In the genomic region with DNA sequence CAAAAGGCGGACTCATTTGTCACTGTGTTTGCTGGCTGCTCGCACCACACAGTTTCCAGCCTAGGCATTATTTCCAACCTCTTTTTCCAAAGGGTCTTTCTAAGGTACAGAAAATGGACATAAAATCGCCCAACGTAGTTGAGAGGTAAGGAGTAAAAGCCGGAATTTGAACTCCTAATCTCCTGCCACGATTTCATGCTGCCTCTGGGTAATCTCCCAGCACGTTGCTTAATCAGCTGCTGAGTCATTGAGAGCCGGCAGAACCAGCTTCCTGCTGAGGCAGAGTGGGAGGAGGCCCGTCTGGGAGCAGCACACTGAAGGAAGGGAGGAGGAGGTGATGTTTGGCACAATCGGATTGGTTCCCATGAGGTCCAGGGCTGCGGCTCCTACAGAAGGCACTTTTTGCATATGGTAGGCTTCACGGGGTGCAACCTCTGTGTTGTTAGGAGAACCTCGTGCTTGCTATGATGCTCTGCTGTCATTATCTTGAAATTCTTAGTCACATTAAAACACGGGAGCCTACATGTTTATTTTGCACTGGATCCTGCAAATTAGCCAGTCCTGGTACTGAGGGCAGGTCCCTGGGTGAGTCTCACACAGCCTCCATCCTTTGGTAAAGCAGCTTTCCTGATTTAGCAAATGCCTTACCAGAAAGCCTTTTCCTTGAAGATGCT, we compare ENCODE assay signal across 9 cellular contexts.
DNase-seq lines count a peak whose midpoint lies in the region; ATAC-seq, FAIRE-seq and TF ChIP-seq lines count a peak whose summit lies in the region.
"Had no signal": no experiment of that assay in that cellular context is flagged by ENCODE, and none has a peak within 500 bp of the region (broad histone marks: within the 10 kb centered on the region; RNA-seq: fewer than 3 reads in every experiment).

No MANE protein-coding gene starts in this region.

- DNase-seq in ACHN (peak; percentile 84), HFF-Myc (ENCODE audit: extremely low read depth, low read depth) (peak; percentile 84), SJSA1 (ENCODE audit: low read depth in 1 of 2, low spot score in 2 of 2) (peak; percentile 84 to 93), endothelial cell of umbilical vein (ENCODE audit: low read depth, low spot score) (peak; percentile 42), mesenteric fat pad (ENCODE audit: low spot score) (peak; percentile 87), tibial nerve (ENCODE audit: low spot score in 2 of 2) (peak; percentile 23 to 41), GM10248 (ENCODE audit: extremely low spot score) (no peak)

- POLR2A ChIA-PET in endothelial cell of umbilical vein (lab: Charles Lee) (no interaction called here), GM10248 (lab: Yijun Ruan, JAX) (no interaction called here)

- TF ChIP-seq CTCF in HFF-Myc (IDR thresholded peaks at IDR 0.05; ENCODE audit: low read depth, low read length, missing control alignments) (no peak), endothelial cell of umbilical vein (IDR thresholded peaks at IDR 0.05; ENCODE audit: extremely low read depth in 1 of 2, insufficient read depth in 1 of 2, low read depth in 1 of 2, low read length in 2 of 2) (no peak), tibial nerve (IDR thresholded peaks at IDR 0.05) (no peak), GM10248 (IDR thresholded peaks at IDR 0.05; ENCODE audit: control extremely low read depth, extremely low read depth, low read depth, missing control alignments) (no peak)

- H3K4me2 ChIP-seq in endothelial cell of umbilical vein (ENCODE audit: insufficient read depth, low read length) = peak overlapping the region; percentile 7

- no peak overlapping the region for H3K9ac ChIP-seq in endothelial cell of umbilical vein (replicated peaks; ENCODE audit: extremely low read depth, insufficient read depth, low read length)

- H3K27me3 ChIP-seq in SJSA1 (replicated peaks) = no peaks in the 10 kb centered on the region
- no peaks in the 10 kb centered on the region for H3K27me3 ChIP-seq in endothelial cell of umbilical vein (ENCODE audit: control insufficient read depth in 2 of 2, insufficient read depth in 2 of 2, low read length in 2 of 2)
- H3K27me3 ChIP-seq in tibial nerve = no peaks in the 10 kb centered on the region

- H3K4me1 ChIP-seq in SJSA1 (replicated peaks) = peaks cover 29% of the 10 kb centered on the region
- peaks cover 23% of the 10 kb centered on the region for H3K4me1 ChIP-seq in endothelial cell of umbilical vein (ENCODE audit: control insufficient read depth, extremely low read depth, insufficient read depth, low read length)
- H3K4me1 ChIP-seq in tibial nerve = peaks cover 0 to 12% (median 2%) of the 10 kb centered on the region in 4 donors

- CTCF ChIA-PET in endothelial cell of umbilical vein (lab: Charles Lee) (no interaction called here), GM10248 (lab: Yijun Ruan, JAX) (no interaction called here)

- peak overlapping the region; percentile 45 for H2AFZ ChIP-seq in endothelial cell of umbilical vein (ENCODE audit: low read depth, low read length)

- dilution Hi-C loops in endothelial cell of umbilical vein (cut with MboI; ENCODE audit: extremely low pct_ligation_motif_present, low sequenced_read_pairs) = no loop called here

- H3K9me3 ChIP-seq in SJSA1 (replicated peaks) (no peaks in the 10 kb centered on the region), endothelial cell of umbilical vein (replicated peaks; ENCODE audit: control insufficient read depth, insufficient read depth, low read length) (no peaks in the 10 kb centered on the region), tibial nerve (peaks cover 0 to under 1% (median 0%) of the 10 kb centered on the region in 4 donors)

- 12 to 14% methylated on average over 14 of the region's 14 CpGs for WGBS in tibial nerve, 2 donors

- H3K9me1 ChIP-seq in endothelial cell of umbilical vein (replicated peaks; ENCODE audit: control insufficient read depth, extremely low read depth, insufficient read depth, low read length) = no peaks in the 10 kb centered on the region

- intact Hi-C loops in endothelial cell of umbilical vein (cut with micrococcal nuclease) = no loop called here

- peak; percentile 85 for FAIRE-seq in endothelial cell of umbilical vein (lab: Jason Lieb, UNC)
- FAIRE-seq: GM12878 had no signal

- no peaks in the 10 kb centered on the region for H3K79me2 ChIP-seq in endothelial cell of umbilical vein (ENCODE audit: control insufficient read depth, insufficient read depth, low read length)

- in situ Hi-C loops in ACHN (cut with HindIII; ENCODE audit: low pct_ligation_motif_present, low pct_unique_long_range_greater_than_20kb, low sequenced_read_pairs) = no loop called here

- BruUV-seq in endothelial cell of umbilical vein (replicated peaks; lab: Mats Ljungman, UMichigan) = no TSS peak

- no peaks in the 10 kb centered on the region for H4K20me1 ChIP-seq in endothelial cell of umbilical vein (replicated peaks; ENCODE audit: control insufficient read depth, extremely low read depth, insufficient read depth, low read length)

- peak in 1 of 2 donors; percentile 39 for TF ChIP-seq EP300 in tibial nerve (IDR thresholded peaks at IDR 0.05)

- TF ChIP-seq POLR2A in endothelial cell of umbilical vein (IDR thresholded peaks at IDR 0.05; ENCODE audit: low read depth, low read length) (no peak), tibial nerve (IDR thresholded peaks at IDR 0.05) (no peak)

- no peaks in the 10 kb centered on the region for H3K36me3 ChIP-seq in SJSA1
- no peaks in the 10 kb centered on the region for H3K36me3 ChIP-seq in endothelial cell of umbilical vein (ENCODE audit: control insufficient read depth in 2 of 2, extremely low read depth in 1 of 2, insufficient read depth in 2 of 2, low read length in 2 of 2)
- H3K36me3 ChIP-seq in tibial nerve = no peaks in the 10 kb centered on the region

- no peak overlapping the region for H3K4me3 ChIP-seq in HFF-Myc (replicated peaks; ENCODE audit: low read depth, low read length)
- no peak overlapping the region for H3K4me3 ChIP-seq in SJSA1
- H3K4me3 ChIP-seq in endothelial cell of umbilical vein (replicated peaks in 1 of 3; ENCODE audit: insufficient read depth in 1 of 3, low read depth in 1 of 3, low read length in 3 of 3) = no peak overlapping the region
- no peak overlapping the region for H3K4me3 ChIP-seq in tibial nerve
- H3K4me3 ChIP-seq: GM12878 had no signal

- peak overlapping the region; percentile 51 for H3K27ac ChIP-seq in SJSA1
- peak overlapping the region; percentile 15 for H3K27ac ChIP-seq in endothelial cell of umbilical vein (ENCODE audit: insufficient read depth, low read depth, low read length)
- no peak overlapping the region for H3K27ac ChIP-seq in tibial nerve

- no peak for ATAC-seq in HG03159 (IDR thresholded peaks at IDR 0.05; ENCODE audit: unreplicated experiment)
- ATAC-seq: GM12878 had no signal

TF ChIP-seq in endothelial cell of umbilical vein, 7 proteins besides CTCF, POLR2A, EP300 and RAD21:
- TF ChIP-seq JUN (IDR thresholded peaks at IDR 0.05; ENCODE audit: borderline replicate concordance, insufficient read depth, insufficient read length, low read depth) (peak; percentile 32), POLR2AphosphoS5 (IDR thresholded peaks at IDR 0.05; ENCODE audit: insufficient read depth, low read depth, low read length) (no peak), FOS (IDR thresholded peaks at IDR 0.05; ENCODE audit: borderline replicate concordance, insufficient read depth, low read length) (peak; percentile 40)

Comparison
In these comparisons a context has a peak if more than half of its experiments do, and no peak if none do; other contexts are left out.
1. H3K27ac ChIP-seq: peak in SJSA1 (single experiment) and endothelial cell of umbilical vein (single experiment); none in tibial nerve (0 of 4).